In genomic region chr3:149751551-149751950, GRCh38 we compare ENCODE assay signal across 8 cellular contexts. TPM values are rescaled to one million over a fixed set of nuclear protein-coding genes. Genes with fewer than 3 reads are reported as not detected.
DNase-seq lines count a peak whose midpoint lies in the region; ATAC-seq and TF ChIP-seq lines count a peak whose summit lies in the region.

No MANE protein-coding gene starts in this region.

- H3K4me3 ChIP-seq in LNCaP clone FGC (ENCODE audit: low read depth, low read length) (peak overlapping the region; percentile 96), coronary artery (peak overlapping the region; percentile 90)

- peak overlapping the region; percentile 71 to 85 for H3K27ac ChIP-seq in coronary artery

- no peak for ATAC-seq in HG03045 (IDR thresholded peaks at IDR 0.05; ENCODE audit: unreplicated experiment)
- ATAC-seq in HG02623 (IDR thresholded peaks at IDR 0.05; ENCODE audit: unreplicated experiment) = no peak

- intact Hi-C loops in CD14-positive monocyte (cut with micrococcal nuclease) = loop anchor here in 1 of 2 donors (5.0 kb wide), 1 partner anchor 56 kb away; no protein-coding TSS in a partner anchor

- DNase-seq in CD14-positive monocyte (ENCODE audit: low spot score) = no peak
- no peak for DNase-seq in LNCaP clone FGC (ENCODE audit: low read depth)
- DNase-seq in coronary artery (ENCODE audit: low spot score) = no peak
- no peak for DNase-seq in T-helper 9 cell
- DNase-seq in SK-N-DZ (ENCODE audit: low spot score) = no peak

- H3K9me3 Mint-ChIP-seq in CD14-positive monocyte (peaks cover 0 to 3% (median 0%) of the 10 kb centered on the region in 7 donors), nephron (no peaks in the 10 kb centered on the region)

- peaks cover 21% of the 10 kb centered on the region for H3K4me1 Mint-ChIP-seq in CD14-positive monocyte
- H3K4me1 Mint-ChIP-seq in nephron = peaks cover 20% of the 10 kb centered on the region

- TF ChIP-seq CTCF in CD14-positive monocyte (IDR thresholded peaks at IDR 0.05) (no peak), LNCaP clone FGC (IDR thresholded peaks at IDR 0.05; ENCODE audit: control insufficient read depth, extremely low read depth, insufficient read depth) (no peak), coronary artery (IDR thresholded peaks at IDR 0.05) (no peak), nephron (IDR thresholded peaks at IDR 0.05; ENCODE audit: unreplicated experiment in 3 of 3) (no peak)

- H3K27me3 Mint-ChIP-seq in CD14-positive monocyte (ENCODE audit: low read depth in 3 of 3) = peaks cover 0 to 2% (median 0%) of the 10 kb centered on the region in 3 donors
- peaks cover 6% of the 10 kb centered on the region for H3K27me3 Mint-ChIP-seq in nephron (ENCODE audit: low read depth)

- peak overlapping the region in 2 of 7 donors; percentile 40 to 94 for H3K27ac Mint-ChIP-seq in CD14-positive monocyte
- peak overlapping the region in 1 of 3 experiments; percentile 89 for H3K27ac Mint-ChIP-seq in nephron

- H3K4me3 Mint-ChIP-seq in CD14-positive monocyte (peak overlapping the region; percentile 95 to 99), nephron (peak overlapping the region; percentile 98 to 99 (median 99))

- peaks cover 37 to 40% of the 10 kb centered on the region in 2 donors for H3K36me3 Mint-ChIP-seq in CD14-positive monocyte
- peaks cover 35% of the 10 kb centered on the region for H3K36me3 Mint-ChIP-seq in nephron (ENCODE audit: low read depth)

RNA-seq across cellular contexts. Expression of gene COMMD2, which starts 0.7 kb away (rescaled TPM):
- 10 to 100 TPM; 73.5 to 74.4 TPM for polyA plus RNA-seq in CD14-positive monocyte
- 83.3 and 91.8 TPM in 2 replicates for polyA plus RNA-seq in SK-N-DZ (2014; cell fraction: cytosol; rRNA removed)
- polyA plus RNA-seq in SK-N-DZ (2014; cell fraction: nucleus; rRNA removed) = 25.7 and 50.8 TPM in 2 replicates

RNA-seq across cellular contexts. Expression of gene ANKUB1, which starts 40.8 kb away (rescaled TPM):
- polyA plus RNA-seq in CD14-positive monocyte = not detected
- polyA plus RNA-seq in SK-N-DZ (2014; cell fraction: cytosol; rRNA removed) = not detected in 2 replicates
- not detected in 2 replicates for polyA plus RNA-seq in SK-N-DZ (2014; cell fraction: nucleus; rRNA removed)
